In genomic region chr16:85800321-85800669, GRCh38 we compare ENCODE assay signal across 8 cellular contexts. TPM values are rescaled to one million over a fixed set of nuclear protein-coding genes. Genes with fewer than 3 reads are reported as not detected.
DNase-seq lines count a peak whose midpoint lies in the region; ATAC-seq and TF ChIP-seq lines count a peak whose summit lies in the region.

No MANE protein-coding gene starts in this region.

- H3K27ac Mint-ChIP-seq in CD4-positive, alpha-beta T cell = peak overlapping the region; percentile 99

- intact Hi-C loops in CD4-positive, alpha-beta T cell (cut with DNase I, micrococcal nuclease) = loop anchor here in 1 of 2 experiments (5.0 to 10.0 kb wide), 2 partner anchors 113 to 1615 kb away; partner anchors contain the start of genes GINS2 and TAF1C

- no peaks in the 10 kb centered on the region for H3K27me3 Mint-ChIP-seq in CD4-positive, alpha-beta T cell

- CTCF ChIA-PET in CD4-positive, alpha-beta T cell (lab: Charles Lee) = interaction anchor here (2.3 kb wide), 1 partner anchor 21 kb away, joined by 13 read pairs; no protein-coding TSS in a partner anchor

- H3K9me3 Mint-ChIP-seq in CD4-positive, alpha-beta T cell = no peaks in the 10 kb centered on the region

- POLR2A ChIA-PET in CD4-positive, alpha-beta T cell (lab: Charles Lee) = interaction anchor here (1.0 kb wide), 1 partner anchor 136 kb away, joined by 5 read pairs; no protein-coding TSS in a partner anchor

- H3K27me3 ChIP-seq in CD4-positive, alpha-beta T cell (ENCODE audit: control insufficient read depth, insufficient read depth, low read length) = no peaks in the 10 kb centered on the region

- peak; percentile 67 for ATAC-seq in CD4-positive, alpha-beta T cell (ENCODE audit: poor library complexity)
- peak; percentile 20 for ATAC-seq in HG03342 (IDR thresholded peaks at IDR 0.05; ENCODE audit: unreplicated experiment)

- peak overlapping the region; percentile 95 for H3K27ac ChIP-seq in CD4-positive, alpha-beta T cell (ENCODE audit: low read depth, low read length)

- H3K4me3 Mint-ChIP-seq in CD4-positive, alpha-beta T cell = peak overlapping the region; percentile 94

- peaks cover 73% of the 10 kb centered on the region for H3K4me1 Mint-ChIP-seq in CD4-positive, alpha-beta T cell (ENCODE audit: low read depth)

- H3K36me3 Mint-ChIP-seq in CD4-positive, alpha-beta T cell (ENCODE audit: low read depth) = peaks cover 86% of the 10 kb centered on the region

- DNase-seq in CD4-positive, alpha-beta T cell = peak in 5 of 10 experiments; percentile 11 to 60 (median 30)
- peak; percentile 28 for DNase-seq in activated gamma-delta T cell treated with anti-CD3 and anti-CD28 coated beads, Interleukin-2, amount 50 U/mL, for 16 hours (ENCODE audit: low read depth)
- DNase-seq in hepatic stellate cell (ENCODE audit: low spot score) (peak; percentile 66), OCI-M2 (lab: John Stamatoyannopoulos, UW; ENCODE audit: unreplicated experiment) (no peak), NAMALWA (ENCODE audit: low spot score) (no peak), HuH-7.5 (ENCODE audit: low spot score) (no peak)
- peak; percentile 30 for DNase-seq in stimulated activated CD4-positive, alpha-beta T cell treated with anti-CD3 and anti-CD28 coated beads, Interleukin-15, amount 100 ng/mL, for 24 hours

- H3K9me3 ChIP-seq in CD4-positive, alpha-beta T cell (ENCODE audit: control insufficient read depth, low read length) = no peaks in the 10 kb centered on the region

- TF ChIP-seq CTCF in CD4-positive, alpha-beta T cell (IDR thresholded peaks at IDR 0.05) = no peak

RNA-seq across cellular contexts. Expression of gene COX4I1, which starts 0.8 kb away (rescaled TPM):
- total RNA-seq in CD4-positive, alpha-beta T cell = 100 to 1,000 TPM; 749 to 750 TPM

RNA-seq across cellular contexts. Expression of gene EMC8, which starts 1.0 kb away (rescaled TPM):
- 10 to 100 TPM; 38.9 to 41.7 TPM for total RNA-seq in CD4-positive, alpha-beta T cell

RNA-seq across cellular contexts. Expression of gene C16orf74, which starts 49.4 kb away (rescaled TPM):
- total RNA-seq in CD4-positive, alpha-beta T cell = 1 to 10 TPM; 2.1 to 2.9 TPM

Comparison
In these comparisons a context has a peak if more than half of its experiments do, and no peak if none do; other contexts are left out.
1. DNase-seq: peak in activated gamma-delta T cell treated with anti-CD3 and anti-CD28 coated beads, Interleukin-2, amount 50 U/mL, for 16 hours (single experiment), hepatic stellate cell (single experiment) and stimulated activated CD4-positive, alpha-beta T cell treated with anti-CD3 and anti-CD28 coated beads, Interleukin-15, amount 100 ng/mL, for 24 hours (single experiment); none in OCI-M2 (single experiment), NAMALWA (single experiment) and HuH-7.5 (single experiment).